Comparison of ENCODE assay signal across 12 cellular contexts in the genomic region with DNA sequence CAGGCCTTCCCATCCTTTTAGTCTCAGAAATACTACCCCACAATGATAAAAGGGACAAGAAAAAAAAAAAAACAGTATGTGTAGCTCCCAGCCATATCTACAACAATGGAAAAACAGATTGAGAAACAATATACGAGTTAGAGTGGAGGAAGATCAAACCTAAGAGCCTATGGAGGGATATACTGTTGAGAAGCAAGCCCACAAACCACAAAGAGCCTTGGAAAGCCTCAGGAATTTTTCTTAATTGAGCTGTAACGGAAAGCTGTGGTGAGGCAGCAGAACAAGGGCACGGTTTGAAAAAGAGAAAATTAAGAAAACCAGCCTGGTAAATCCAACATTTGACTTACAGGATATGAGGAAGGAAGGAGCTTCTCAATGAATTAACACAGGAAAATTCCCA. TPM values are rescaled to one million over a fixed set of nuclear protein-coding genes. Genes with fewer than 3 reads are reported as not detected.
DNase-seq lines count a peak whose midpoint lies in the region; TF ChIP-seq lines count a peak whose summit lies in the region.
"Had no signal": no experiment of that assay in that cellular context is flagged by ENCODE, and none has a peak within 500 bp of the region (broad histone marks: within the 10 kb centered on the region; RNA-seq: fewer than 3 reads in every experiment).

No MANE protein-coding gene starts in this region.

- no peak overlapping the region for H2AFZ ChIP-seq in mesenchymal stem cell (ENCODE audit: low read depth, low read length)

- intact Hi-C loops in esophagus squamous epithelium (cut with DNase I) = no loop called here
- intact Hi-C loops in posterior vena cava (cut with DNase I) = no loop called here
- intact Hi-C loops in A673 (cut with micrococcal nuclease; ENCODE audit: unreplicated experiment) = no loop called here

- no peak overlapping the region for H4K8ac ChIP-seq in mesenchymal stem cell (ENCODE audit: low read length)

- no peak overlapping the region for H3K4me2 ChIP-seq in mesenchymal stem cell (ENCODE audit: low read length, poor library complexity, severe bottlenecking)

- peaks cover 7% of the 10 kb centered on the region for H3K79me1 ChIP-seq in mesenchymal stem cell (replicated peaks; ENCODE audit: low read length, poor library complexity, severe bottlenecking)

- 5% methylated on average over 3 of the region's 3 CpGs for WGBS in mesenchymal stem cell
- 80 to 87% methylated on average over 3 of the region's 3 CpGs for WGBS in esophagus squamous epithelium, 2 donors

- CTCF ChIA-PET in A673 (lab: Charles Lee) = no interaction called here

- H3K14ac ChIP-seq in mesenchymal stem cell (ENCODE audit: low read length in 2 of 2) = no peak overlapping the region

- no peaks in the 10 kb centered on the region for H3K4me1 ChIP-seq in mesenchymal stem cell (ENCODE audit: control insufficient read depth, insufficient read depth, low read depth, low read length)
- peaks cover 0 to 21% (median 4%) of the 10 kb centered on the region in 3 donors for H3K4me1 ChIP-seq in esophagus squamous epithelium
- no peaks in the 10 kb centered on the region for H3K4me1 ChIP-seq in A673 (ENCODE audit: insufficient read depth, low read length, poor library complexity, severe bottlenecking)
- H3K4me1 ChIP-seq: upper lobe of right lung had no signal

- H3K9me3 ChIP-seq in mesenchymal stem cell (ENCODE audit: control insufficient read depth, low read length) (no peaks in the 10 kb centered on the region), esophagus squamous epithelium (no peaks in the 10 kb centered on the region), A673 (ENCODE audit: low read depth, low read length, poor library complexity, severe bottlenecking) (no peaks in the 10 kb centered on the region)
- H3K9me3 ChIP-seq: upper lobe of right lung had no signal

- BruUV-seq in A673 (replicated peaks; lab: Mats Ljungman, UMichigan) = no TSS peak

- no peak overlapping the region for H3K4ac ChIP-seq in mesenchymal stem cell (ENCODE audit: low read depth in 1 of 2, low read length in 2 of 2)

- POLR2A ChIA-PET in A673 (lab: Charles Lee; ENCODE audit: low non-redundant PET) = no interaction called here

- DNase-seq in EL = peak; percentile 85
- DNase-seq in M059J (ENCODE audit: low read depth) = peak; percentile 87
- DNase-seq in astrocyte of the hippocampus (ENCODE audit: low read depth, low spot score) = peak; percentile 87
- peak; percentile 88 for DNase-seq in mesenchymal stem cell
- DNase-seq in esophagus squamous epithelium (lab: John Stamatoyannopoulos, UW) = no peak
- no peak for DNase-seq in posterior vena cava (ENCODE audit: low spot score)
- no peak for DNase-seq in A673 (ENCODE audit: low spot score)
- no peak for DNase-seq in stimulated activated CD4-positive, alpha-beta T cell treated with anti-CD3 and anti-CD28 coated beads, Interleukin-1b, Interleukin-23, amount 100 ng/mL, for 48 hours
- DNase-seq: activated naive CD4-positive, alpha-beta T cell treated with anti-CD3 and anti-CD28 coated beads for 36 hours; SHP77; stimulated activated naive B cell treated with anti-CD40 and anti-IgM and Interleukin-4, amounts not matched to agents 10 μg/mL and 1 μg/mL and 100 μg/mL, for 72 hours; upper lobe of right lung had no signal

- H4K91ac ChIP-seq in mesenchymal stem cell (ENCODE audit: low read length) = no peak overlapping the region

- H2BK12ac ChIP-seq in mesenchymal stem cell (ENCODE audit: low read length in 2 of 2) = no peak overlapping the region

- H3K36me3 ChIP-seq in mesenchymal stem cell (ENCODE audit: control insufficient read depth in 1 of 2, insufficient read depth in 2 of 2, low read depth in 1 of 2, low read length in 2 of 2) (peaks cover under 1 to 67% of the 10 kb centered on the region in 2 experiments), esophagus squamous epithelium (peaks cover 0 to 59% (median 8%) of the 10 kb centered on the region in 3 donors), A673 (ENCODE audit: insufficient read depth, low read length, poor library complexity, severe bottlenecking) (peaks cover 29% of the 10 kb centered on the region)

- TF ChIP-seq POLR2A in esophagus squamous epithelium (IDR thresholded peaks at IDR 0.05) = no peak

- H2BK120ac ChIP-seq in mesenchymal stem cell (ENCODE audit: low read depth, low read length) = no peak overlapping the region

- no peak overlapping the region for H3K9ac ChIP-seq in mesenchymal stem cell (ENCODE audit: low read length)

- no peak overlapping the region for H2BK5ac ChIP-seq in mesenchymal stem cell (ENCODE audit: low read depth, low read length, poor library complexity, severe bottlenecking)

- H3K27me3 ChIP-seq in mesenchymal stem cell (ENCODE audit: control insufficient read depth in 1 of 2, insufficient read depth in 1 of 2, low read length in 2 of 2) (no peaks in the 10 kb centered on the region), esophagus squamous epithelium (no peaks in the 10 kb centered on the region), A673 (replicated peaks; ENCODE audit: insufficient read depth, low read depth, low read length, poor library complexity) (no peaks in the 10 kb centered on the region)
- H3K27me3 ChIP-seq: upper lobe of right lung had no signal

- H3K23ac ChIP-seq in mesenchymal stem cell (ENCODE audit: low read length in 2 of 2) = no peak overlapping the region

- H2BK15ac ChIP-seq in mesenchymal stem cell (ENCODE audit: low read depth, poor library complexity, severe bottlenecking) = no peak overlapping the region

- no peak overlapping the region for H3K27ac ChIP-seq in mesenchymal stem cell (ENCODE audit: low read length, poor library complexity, severe bottlenecking)
- no peak overlapping the region for H3K27ac ChIP-seq in esophagus squamous epithelium
- no peak overlapping the region for H3K27ac ChIP-seq in A673 (ENCODE audit: low read depth, low read length, poor library complexity, severe bottlenecking)
- H3K27ac ChIP-seq: upper lobe of right lung had no signal

- no peak overlapping the region for H2AK5ac ChIP-seq in mesenchymal stem cell (ENCODE audit: low read length, severe bottlenecking)

- H3K4me3 ChIP-seq in mesenchymal stem cell (ENCODE audit: insufficient read depth in 1 of 2, low read depth in 1 of 2, low read length in 2 of 2) (no peak overlapping the region), esophagus squamous epithelium (no peak overlapping the region), A673 (ENCODE audit: low read depth, low read length, poor library complexity, severe bottlenecking) (no peak overlapping the region)
- H3K4me3 ChIP-seq: upper lobe of right lung had no signal

- TF ChIP-seq CTCF in esophagus squamous epithelium (IDR thresholded peaks at IDR 0.05) = no peak
- TF ChIP-seq CTCF in A673 (conservative IDR thresholded peaks at IDR 0.05; ENCODE audit: low read depth, low read length) = no peak

- H3K18ac ChIP-seq in mesenchymal stem cell (ENCODE audit: low read depth in 1 of 2, low read length in 2 of 2) = no peak overlapping the region

RNA-seq across cellular contexts. Expression of gene KPNA1, which starts 21.4 kb away (rescaled TPM):
- 40.8 and 65.1 TPM in 2 replicates for total RNA-seq in M059J (2014; rRNA removed; shearing (Covaris generic))
- 43.4 TPM for polyA plus RNA-seq in mesenchymal stem cell (2013, experiment 1 of 2)
- polyA plus RNA-seq in mesenchymal stem cell (2013, experiment 2 of 2) = 46.6 TPM
- total RNA-seq in esophagus squamous epithelium = 10 to 100 TPM; 30.0 to 38.1 (median 34.5) TPM
- total RNA-seq in posterior vena cava = 10 to 100 TPM; 62.4 to 80.3 TPM
- total RNA-seq in A673 (2021) = 99.0 and 110 TPM in 2 replicates

Comparison
In these comparisons a context has a peak if more than half of its experiments do, and no peak if none do; other contexts are left out.
1. DNase-seq: peak in EL (single experiment), M059J (single experiment), astrocyte of the hippocampus (single experiment) and mesenchymal stem cell (single experiment); none in esophagus squamous epithelium (single experiment), posterior vena cava (single experiment), A673 (single experiment) and stimulated activated CD4-positive, alpha-beta T cell treated with anti-CD3 and anti-CD28 coated beads, Interleukin-1b, Interleukin-23, amount 100 ng/mL, for 48 hours (single experiment).